ENCODE assay signal across 17 cellular contexts in the genomic region with DNA sequence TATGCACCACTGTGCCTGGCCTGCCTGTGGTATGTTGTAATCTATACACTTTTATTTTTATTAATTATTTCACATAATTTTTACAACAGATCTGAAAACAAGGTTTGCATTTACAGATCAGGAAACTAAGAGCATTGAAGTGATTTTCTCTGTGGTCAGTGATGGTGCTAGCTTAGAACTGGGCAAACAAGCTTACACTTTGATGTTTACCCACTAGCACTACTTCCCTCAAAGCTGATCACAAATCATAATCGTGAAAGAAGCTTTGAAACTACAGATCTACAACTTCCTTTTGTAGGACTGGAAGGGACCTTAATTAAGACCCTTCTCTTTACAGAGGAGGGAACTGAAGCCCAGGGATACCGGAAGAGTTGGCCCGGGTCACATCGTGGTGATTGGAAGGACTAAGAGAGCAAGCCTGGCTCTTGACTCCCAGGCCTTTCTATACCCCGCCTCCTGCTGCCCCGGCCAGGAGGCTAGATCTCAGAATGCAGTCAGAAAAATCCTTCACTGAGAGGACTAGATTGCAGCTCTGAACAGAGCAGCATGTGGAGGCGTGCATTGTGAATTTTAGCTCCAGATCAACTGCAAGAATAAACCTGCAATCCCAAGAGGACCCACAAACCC.
DNase-seq lines count a peak whose midpoint lies in the region; ATAC-seq and TF ChIP-seq lines count a peak whose summit lies in the region.
"Had no signal": no experiment of that assay in that cellular context is flagged by ENCODE, and none has a peak within 500 bp of the region (broad histone marks: within the 10 kb centered on the region; RNA-seq: fewer than 3 reads in every experiment).

No MANE protein-coding gene starts in this region.

- no peaks in the 10 kb centered on the region for H3K36me3 ChIP-seq in transverse colon
- no peaks in the 10 kb centered on the region for H3K36me3 ChIP-seq in sigmoid colon
- H3K36me3 ChIP-seq: esophagus squamous epithelium had no signal

- DNase-seq in NOMO-1 treated with DMSO at 0.1 percent for 48 hours (lab: John Stamatoyannopoulos, UW; ENCODE audit: unreplicated experiment) (peak; percentile 30), NOMO-1 treated with dmso at 0.1 percent for 144 hours (lab: John Stamatoyannopoulos, UW; ENCODE audit: unreplicated experiment) (no peak), iPS-NIHi7 (ENCODE audit: extremely low spot score) (peak; percentile 31), transverse colon (peak; percentile 22), SHP77 treated with DMSO at 0.1 percent for 48 hours (lab: John Stamatoyannopoulos, UW) (no peak), SKM-1 (lab: John Stamatoyannopoulos, UW; ENCODE audit: unreplicated experiment) (no peak), sigmoid colon (no peak)
- DNase-seq: 8988T; activated CD4-positive, alpha-beta T cell treated with anti-CD3 and anti-CD28 coated beads for 1 hour; activated naive CD8-positive, alpha-beta T cell treated with anti-CD3 and anti-CD28 coated beads, Interleukin-2, amount 50 U/mL, for 24 hours; esophagus squamous epithelium; NCI-H2171 treated with DMSO at 0.1 percent for 48 hours; PC-3; T-cell had no signal

- H3K27ac ChIP-seq in transverse colon (peak overlapping the region; percentile 69 to 78 (median 75)), sigmoid colon (no peak overlapping the region)
- H3K27ac ChIP-seq: parathyroid adenoma, testis had no signal

- in situ Hi-C loops in transverse colon (cut with MboI; ENCODE audit: low pct_ligation_motif_present in 1 of 4, low pct_unique_long_range_greater_than_20kb in 1 of 4, low sequenced_read_pairs in 3 of 4) = no loop called here

- TF ChIP-seq POLR2A in transverse colon (IDR thresholded peaks at IDR 0.05) (no peak), sigmoid colon (IDR thresholded peaks at IDR 0.05) (no peak)

- peaks cover 9 to 40% (median 31%) of the 10 kb centered on the region in 4 donors for H3K4me1 ChIP-seq in transverse colon
- no peaks in the 10 kb centered on the region for H3K4me1 ChIP-seq in sigmoid colon
- H3K4me1 ChIP-seq: parathyroid adenoma had no signal

- TF ChIP-seq EP300 in transverse colon (IDR thresholded peaks at IDR 0.05; ENCODE audit: low read depth) (no peak), sigmoid colon (IDR thresholded peaks at IDR 0.05) (no peak)

- H3K9me3 ChIP-seq in transverse colon (no peaks in the 10 kb centered on the region), sigmoid colon (no peaks in the 10 kb centered on the region)
- H3K9me3 ChIP-seq: testis had no signal

- TF ChIP-seq CTCF in transverse colon (IDR thresholded peaks at IDR 0.05) = no peak
- no peak for TF ChIP-seq CTCF in sigmoid colon (IDR thresholded peaks at IDR 0.05)

- 30 to 80% methylated on average over 1 to 7 of the region's 7 CpGs for WGBS in transverse colon (ENCODE audit: low coverage in 1 of 2), 2 donors
- WGBS in sigmoid colon, 2 donors = 25 to 38% methylated on average over 7 of the region's 7 CpGs

- ATAC-seq in HG03280 (IDR thresholded peaks at IDR 0.05; ENCODE audit: unreplicated experiment) = peak; percentile 37
- ATAC-seq: activated naive CD8-positive, alpha-beta T cell treated with anti-CD3 and anti-CD28 coated beads, Interleukin-2, amount 50 U/mL, for 24 hours; PC-3; T-cell had no signal

- H3K4me3 ChIP-seq in transverse colon (no peak overlapping the region), sigmoid colon (no peak overlapping the region)
- H3K4me3 ChIP-seq: esophagus squamous epithelium, testis had no signal

- no peaks in the 10 kb centered on the region for H3K27me3 ChIP-seq in transverse colon
- H3K27me3 ChIP-seq in sigmoid colon = no peaks in the 10 kb centered on the region
- H3K27me3 ChIP-seq: esophagus squamous epithelium, testis had no signal

- intact Hi-C loops in transverse colon (cut with DNase I; ENCODE audit: low total_unique reads) (no loop called here), sigmoid colon (cut with DNase I) (no loop called here)

Comparison
In these comparisons a context has a peak if more than half of its experiments do, and no peak if none do; other contexts are left out.
1. DNase-seq: peak in NOMO-1 treated with DMSO at 0.1 percent for 48 hours (single experiment), iPS-NIHi7 (single experiment) and transverse colon (single experiment); none in NOMO-1 treated with dmso at 0.1 percent for 144 hours (single experiment), SHP77 treated with DMSO at 0.1 percent for 48 hours (single experiment), SKM-1 (single experiment) and sigmoid colon (single experiment).
2. H3K27ac ChIP-seq: peak in transverse colon (4 of 4); none in sigmoid colon (0 of 4).